In the genomic region with DNA sequence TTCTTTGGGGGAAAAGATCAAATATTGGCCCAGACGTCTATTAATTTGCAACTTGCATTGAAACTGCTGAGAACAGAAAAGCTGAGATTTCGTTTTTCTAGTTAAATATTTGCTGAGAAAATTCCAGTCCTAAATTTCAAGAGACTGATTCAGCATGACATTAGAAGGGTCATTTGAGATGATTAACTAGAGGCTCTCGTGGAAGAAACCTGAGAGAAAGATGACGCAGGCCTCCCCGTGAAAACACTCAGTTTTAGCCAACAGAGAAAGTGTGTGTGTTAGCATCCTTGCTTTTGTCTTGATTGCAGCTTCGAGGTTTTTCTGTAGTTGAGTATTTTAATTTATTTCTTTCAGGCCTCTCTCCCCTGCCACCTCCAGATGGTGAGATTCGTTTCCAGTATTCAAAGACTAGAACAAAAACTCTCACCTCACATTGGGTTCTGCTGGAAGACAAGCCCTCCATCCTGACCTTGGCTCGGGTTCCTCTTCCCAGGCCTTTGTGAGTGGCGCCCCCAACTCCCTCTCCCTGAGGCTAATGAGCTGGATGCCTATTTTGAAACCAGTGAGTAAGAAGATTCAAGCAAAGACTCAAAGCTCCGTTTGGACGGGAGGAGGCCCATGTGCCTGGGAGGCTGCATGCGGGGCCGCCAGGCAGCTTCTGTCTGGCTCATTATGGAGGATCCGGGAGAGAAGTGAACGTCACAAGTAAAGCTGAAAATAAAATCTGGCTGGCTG, we compare ENCODE assay signal across 1 cellular context.
TF ChIP-seq lines count a peak whose summit lies in the region.

No MANE protein-coding gene starts in this region.

TF ChIP-seq in A549, 52 proteins besides CTCF, POLR2A, EP300 and RAD21 (continued from another document):
- TF ChIP-seq, protein P1, sequence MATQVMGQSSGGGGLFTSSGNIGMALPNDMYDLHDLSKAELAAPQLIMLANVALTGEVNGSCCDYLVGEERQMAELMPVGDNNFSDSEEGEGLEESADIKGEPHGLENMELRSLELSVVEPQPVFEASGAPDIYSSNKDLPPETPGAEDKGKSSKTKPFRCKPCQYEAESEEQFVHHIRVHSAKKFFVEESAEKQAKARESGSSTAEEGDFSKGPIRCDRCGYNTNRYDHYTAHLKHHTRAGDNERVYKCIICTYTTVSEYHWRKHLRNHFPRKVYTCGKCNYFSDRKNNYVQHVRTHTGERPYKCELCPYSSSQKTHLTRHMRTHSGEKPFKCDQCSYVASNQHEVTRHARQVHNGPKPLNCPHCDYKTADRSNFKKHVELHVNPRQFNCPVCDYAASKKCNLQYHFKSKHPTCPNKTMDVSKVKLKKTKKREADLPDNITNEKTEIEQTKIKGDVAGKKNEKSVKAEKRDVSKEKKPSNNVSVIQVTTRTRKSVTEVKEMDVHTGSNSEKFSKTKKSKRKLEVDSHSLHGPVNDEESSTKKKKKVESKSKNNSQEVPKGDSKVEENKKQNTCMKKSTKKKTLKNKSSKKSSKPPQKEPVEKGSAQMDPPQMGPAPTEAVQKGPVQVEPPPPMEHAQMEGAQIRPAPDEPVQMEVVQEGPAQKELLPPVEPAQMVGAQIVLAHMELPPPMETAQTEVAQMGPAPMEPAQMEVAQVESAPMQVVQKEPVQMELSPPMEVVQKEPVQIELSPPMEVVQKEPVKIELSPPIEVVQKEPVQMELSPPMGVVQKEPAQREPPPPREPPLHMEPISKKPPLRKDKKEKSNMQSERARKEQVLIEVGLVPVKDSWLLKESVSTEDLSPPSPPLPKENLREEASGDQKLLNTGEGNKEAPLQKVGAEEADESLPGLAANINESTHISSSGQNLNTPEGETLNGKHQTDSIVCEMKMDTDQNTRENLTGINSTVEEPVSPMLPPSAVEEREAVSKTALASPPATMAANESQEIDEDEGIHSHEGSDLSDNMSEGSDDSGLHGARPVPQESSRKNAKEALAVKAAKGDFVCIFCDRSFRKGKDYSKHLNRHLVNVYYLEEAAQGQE (IDR thresholded peaks at IDR 0.05), result no peak
- TF ChIP-seq ZSCAN20 (CRISPR knock-in tag; IDR thresholded peaks at IDR 0.05) (no peak), SMC3 (IDR thresholded peaks at IDR 0.05) (0 out of 3 replicates have a peak, but pooled peaks have one; percentile 11), FOSL2 (IDR thresholded peaks at IDR 0.05) (0 out of 2 replicates have a peak, but pooled peaks have one; percentile 30), FOSL2 (CRISPR knock-in tag; IDR thresholded peaks at IDR 0.05) (peak; percentile 71), HEYL (CRISPR knock-in tag; IDR thresholded peaks at IDR 0.05) (no peak), HOXB5 (CRISPR knock-in tag; IDR thresholded peaks at IDR 0.05) (no peak), ZFP36 (IDR thresholded peaks at IDR 0.05; ENCODE audit: borderline replicate concordance, partially characterized antibody) (no peak), JUN (IDR thresholded peaks at IDR 0.05) (0 out of 5 replicates have a peak, but pooled peaks of 1 of the 2 experiments have one; percentile 16), PHF8 (IDR thresholded peaks at IDR 0.05; ENCODE audit: borderline replicate concordance, low read depth) (no peak), HMGXB4 (CRISPR knock-in tag; IDR thresholded peaks at IDR 0.05; ENCODE audit: borderline replicate concordance) (no peak), CBX8 (IDR thresholded peaks at IDR 0.05) (no peak), TFCP2L1 (CRISPR knock-in tag; IDR thresholded peaks at IDR 0.05) (no peak), POLR2AphosphoS2 (conservative IDR thresholded peaks at IDR 0.05; ENCODE audit: low read length) (no peak), ZC3H11A (IDR thresholded peaks at IDR 0.05) (no peak), HOXA7 (CRISPR knock-in tag; IDR thresholded peaks at IDR 0.05) (no peak), RCOR1 (IDR thresholded peaks at IDR 0.05; ENCODE audit: low read depth, low read length) (no peak), SREBF2 (IDR thresholded peaks at IDR 0.05) (no peak), RNF2 (IDR thresholded peaks at IDR 0.05; ENCODE audit: borderline replicate concordance, low read depth) (no peak), NR3C1 (IDR thresholded peaks at IDR 0.05) (no peak), KDM1A (IDR thresholded peaks at IDR 0.05; ENCODE audit: low read depth) (no peak), ESRRA (IDR thresholded peaks at IDR 0.05; ENCODE audit: borderline replicate concordance, low read length) (no peak), EHMT2 (IDR thresholded peaks at IDR 0.05; ENCODE audit: low read depth) (no peak), GATA3 (IDR thresholded peaks at IDR 0.05; ENCODE audit: borderline replicate concordance) (peak; percentile 51; the same call in 1 of the 2 replicates), HDAC2 (IDR thresholded peaks at IDR 0.05) (no peak), CBX2 (IDR thresholded peaks at IDR 0.05; ENCODE audit: borderline replicate concordance, low read depth) (no peak), NFE2L2 (conservative IDR thresholded peaks at IDR 0.05; ENCODE audit: low read length) (no peak), CHD4 (IDR thresholded peaks at IDR 0.05; ENCODE audit: borderline replicate concordance) (no peak), KDM5A (IDR thresholded peaks at IDR 0.05) (no peak), RFX5 (IDR thresholded peaks at IDR 0.05) (no peak), CEBPB (IDR thresholded peaks at IDR 0.05) (0 out of 4 replicates have a peak, but pooled peaks of 1 of the 2 experiments have one; percentile 14), HOXB13 (CRISPR knock-in tag; IDR thresholded peaks at IDR 0.05; ENCODE audit: low read depth) (0 out of 2 replicates have a peak, but pooled peaks have one; percentile 30), JUNB (IDR thresholded peaks at IDR 0.05) (peak; percentile 70), ZNF302 (CRISPR knock-in tag; IDR thresholded peaks at IDR 0.05) (no peak), BHLHE40 (IDR thresholded peaks at IDR 0.05; ENCODE audit: low read depth, low read length) (no peak), MYC (IDR thresholded peaks at IDR 0.05; ENCODE audit: borderline replicate concordance, low read length) (no peak)
- TF ChIP-seq, protein P2, sequence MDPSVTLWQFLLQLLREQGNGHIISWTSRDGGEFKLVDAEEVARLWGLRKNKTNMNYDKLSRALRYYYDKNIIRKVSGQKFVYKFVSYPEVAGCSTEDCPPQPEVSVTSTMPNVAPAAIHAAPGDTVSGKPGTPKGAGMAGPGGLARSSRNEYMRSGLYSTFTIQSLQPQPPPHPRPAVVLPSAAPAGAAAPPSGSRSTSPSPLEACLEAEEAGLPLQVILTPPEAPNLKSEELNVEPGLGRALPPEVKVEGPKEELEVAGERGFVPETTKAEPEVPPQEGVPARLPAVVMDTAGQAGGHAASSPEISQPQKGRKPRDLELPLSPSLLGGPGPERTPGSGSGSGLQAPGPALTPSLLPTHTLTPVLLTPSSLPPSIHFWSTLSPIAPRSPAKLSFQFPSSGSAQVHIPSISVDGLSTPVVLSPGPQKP (IDR thresholded peaks at IDR 0.05; ENCODE audit: low read depth, low read length), result no peak
- TF ChIP-seq, protein P3, sequence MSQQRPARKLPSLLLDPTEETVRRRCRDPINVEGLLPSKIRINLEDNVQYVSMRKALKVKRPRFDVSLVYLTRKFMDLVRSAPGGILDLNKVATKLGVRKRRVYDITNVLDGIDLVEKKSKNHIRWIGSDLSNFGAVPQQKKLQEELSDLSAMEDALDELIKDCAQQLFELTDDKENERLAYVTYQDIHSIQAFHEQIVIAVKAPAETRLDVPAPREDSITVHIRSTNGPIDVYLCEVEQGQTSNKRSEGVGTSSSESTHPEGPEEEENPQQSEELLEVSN (IDR thresholded peaks at IDR 0.05; ENCODE audit: borderline replicate concordance, low read depth), result no peak; the same call in 1 of the 2 replicates
- TF ChIP-seq, protein P4, sequence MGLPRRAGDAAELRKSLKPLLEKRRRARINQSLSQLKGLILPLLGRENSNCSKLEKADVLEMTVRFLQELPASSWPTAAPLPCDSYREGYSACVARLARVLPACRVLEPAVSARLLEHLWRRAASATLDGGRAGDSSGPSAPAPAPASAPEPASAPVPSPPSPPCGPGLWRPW (IDR thresholded peaks at IDR 0.05), result no peak
- TF ChIP-seq, protein P5, sequence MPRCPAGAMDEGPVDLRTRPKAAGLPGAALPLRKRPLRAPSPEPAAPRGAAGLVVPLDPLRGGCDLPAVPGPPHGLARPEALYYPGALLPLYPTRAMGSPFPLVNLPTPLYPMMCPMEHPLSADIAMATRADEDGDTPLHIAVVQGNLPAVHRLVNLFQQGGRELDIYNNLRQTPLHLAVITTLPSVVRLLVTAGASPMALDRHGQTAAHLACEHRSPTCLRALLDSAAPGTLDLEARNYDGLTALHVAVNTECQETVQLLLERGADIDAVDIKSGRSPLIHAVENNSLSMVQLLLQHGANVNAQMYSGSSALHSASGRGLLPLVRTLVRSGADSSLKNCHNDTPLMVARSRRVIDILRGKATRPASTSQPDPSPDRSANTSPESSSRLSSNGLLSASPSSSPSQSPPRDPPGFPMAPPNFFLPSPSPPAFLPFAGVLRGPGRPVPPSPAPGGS (IDR thresholded peaks at IDR 0.05), result no peak
